In genomic region chr2:26423750-26424149, GRCh38 we compare ENCODE assay signal across 2 cellular contexts.
TF ChIP-seq lines count a peak whose summit lies in the region.

No MANE protein-coding gene starts in this region.

TF ChIP-seq in K562, 482 proteins besides CTCF, POLR2A, EP300 and RAD21:
- peak; percentile 30; the same call in 1 of the 2 replicates for TF ChIP-seq CEBPB (tag; IDR thresholded peaks at IDR 0.05)
- TF ChIP-seq ZNF584 (CRISPR knock-in tag; IDR thresholded peaks at IDR 0.05; ENCODE audit: low read depth), result no peak

TF ChIP-seq in H1, 55 proteins besides CTCF, POLR2A, EP300 and RAD21:
- TF ChIP-seq NRF1 (IDR thresholded peaks at IDR 0.05; ENCODE audit: low read depth, low read length) (no peak), BRCA1 (IDR thresholded peaks at IDR 0.05; ENCODE audit: low read depth, low read length) (no peak), HDAC6 (IDR thresholded peaks at IDR 0.05; ENCODE audit: low read depth, low read length) (no peak), ATF3 (IDR thresholded peaks at IDR 0.05; ENCODE audit: insufficient read depth, low read depth, low read length) (no peak), CBX5 (IDR thresholded peaks at IDR 0.05; ENCODE audit: low read depth, low read length) (no peak), CHD1 (IDR thresholded peaks at IDR 0.05; ENCODE audit: low read depth, low read length) (no peak), SIN3A (conservative IDR thresholded peaks at IDR 0.05 in 1 of 2, IDR thresholded peaks at IDR 0.05 in 1 of 2; ENCODE audit: low read depth in 1 of 2, low read length in 2 of 2) (no peak), FOSL1 (IDR thresholded peaks at IDR 0.05; ENCODE audit: insufficient read depth, low read depth, low read length) (no peak), KDM4A (IDR thresholded peaks at IDR 0.05; ENCODE audit: low read depth, low read length, severe bottlenecking) (no peak), PHF8 (conservative IDR thresholded peaks at IDR 0.05; ENCODE audit: low read depth, low read length) (no peak), TAF7 (optimal IDR thresholded peaks at IDR 0.05; ENCODE audit: borderline replicate concordance, low read depth, low read length) (no peak), TBP (IDR thresholded peaks at IDR 0.05; ENCODE audit: low read depth, low read length) (no peak), GTF2F1 (IDR thresholded peaks at IDR 0.05; ENCODE audit: borderline replicate concordance, low read depth, low read length) (no peak), CBX8 (IDR thresholded peaks at IDR 0.05; ENCODE audit: borderline replicate concordance, low read depth, low read length) (no peak), ATF2 (IDR thresholded peaks at IDR 0.05; ENCODE audit: low read length) (no peak), CHD2 (IDR thresholded peaks at IDR 0.05; ENCODE audit: low read length) (no peak), MAX (IDR thresholded peaks at IDR 0.05) (no peak)
TF ChIP-seq in H1: peak in this region for 0.
